Comparison of ENCODE assay signal across 8 cellular contexts in genomic region chr20:60137657-60138245, GRCh38.
DNase-seq lines count a peak whose midpoint lies in the region; ATAC-seq and TF ChIP-seq lines count a peak whose summit lies in the region.

No MANE protein-coding gene starts in this region.

- peak; percentile 52 for TF ChIP-seq RAD21 in IMR-90 (IDR thresholded peaks at IDR 0.05; ENCODE audit: low read length)

- no CpG with 5 or more reads among the region's 3 CpGs for WGBS in IMR-90 (ENCODE audit: extremely low coverage in 2 of 2, insufficient read length in 1 of 2), 2 experiments
- WGBS in trophoblast cell (ENCODE audit: extremely low coverage, insufficient coverage, insufficient read length), result no CpG with 5 or more reads among the region's 3 CpGs

- H3K27ac ChIP-seq in IMR-90 (ENCODE audit: insufficient read depth, low read length), result no peak overlapping the region
- no peak overlapping the region for H3K27ac ChIP-seq in trophoblast cell (ENCODE audit: low read depth, low read length)

- POLR2A ChIA-PET in IMR-90 (lab: Charles Lee; ENCODE audit: unreplicated experiment), result no interaction called here

- DNase-seq in NCI-H1417 (lab: John Stamatoyannopoulos, UW) (peak in 2 of 3 experiments; percentile 64 to 85), NCI-H1417 treated with DMSO at 0.1 percent for 48 hours (lab: John Stamatoyannopoulos, UW) (no peak), IMR-90 (peak; percentile 24), SW480 (ENCODE audit: low spot score) (peak; percentile 20), epithelial cell of esophagus (ENCODE audit: low read depth) (peak; percentile 49), trophoblast cell (peak; percentile 13 to 60), T1000 (lab: John Stamatoyannopoulos, UW) (no peak), NCI-H1105 treated with DMSO at 0.1 percent for 48 hours (lab: John Stamatoyannopoulos, UW) (no peak)

- H3K9ac ChIP-seq in IMR-90 (ENCODE audit: low read depth, low read length), result no peak overlapping the region
- no peak overlapping the region for H3K9ac ChIP-seq in trophoblast cell (ENCODE audit: low read length)

- peak overlapping the region in 1 of 2 experiments; percentile 74; a peak in 2 of 4 replicates for H4K8ac ChIP-seq in IMR-90 (ENCODE audit: low read depth in 2 of 2, low read length in 2 of 2)
- H4K8ac ChIP-seq in trophoblast cell (ENCODE audit: low read depth, low read length), result no peak overlapping the region

- no peak for TF ChIP-seq POLR2A in IMR-90 (IDR thresholded peaks at IDR 0.05; ENCODE audit: low read depth, low read length)

- no peaks in the 10 kb centered on the region for H3K79me2 ChIP-seq in trophoblast cell (ENCODE audit: control insufficient read depth, insufficient read depth, low read length, poor library complexity)

- H3K79me1 ChIP-seq in IMR-90 (ENCODE audit: low read depth in 1 of 2, low read length in 2 of 2) (no peaks in the 10 kb centered on the region), trophoblast cell (ENCODE audit: low read length) (no peaks in the 10 kb centered on the region)

- no peaks in the 10 kb centered on the region for H3K27me3 ChIP-seq in IMR-90 (ENCODE audit: control insufficient read depth, insufficient read depth, low read length)
- no peaks in the 10 kb centered on the region for H3K27me3 ChIP-seq in trophoblast cell (ENCODE audit: insufficient read depth, low read length)

- H4K20me1 ChIP-seq in IMR-90 (ENCODE audit: insufficient read depth, low read length), result no peaks in the 10 kb centered on the region

- no peaks in the 10 kb centered on the region for H3K9me3 ChIP-seq in IMR-90 (ENCODE audit: control insufficient read depth, insufficient read depth, low read length)
- H3K9me3 ChIP-seq in trophoblast cell (ENCODE audit: insufficient read depth, low read depth, low read length), result no peaks in the 10 kb centered on the region

- H3K23ac ChIP-seq in IMR-90 (ENCODE audit: low read depth, low read length), result no peak overlapping the region
- no peak overlapping the region for H3K23ac ChIP-seq in trophoblast cell (ENCODE audit: low read length)

- no peak overlapping the region for H3K14ac ChIP-seq in IMR-90 (replicated peaks; ENCODE audit: low read depth, low read length)
- H3K14ac ChIP-seq in trophoblast cell (ENCODE audit: low read length), result no peak overlapping the region

- H4K5ac ChIP-seq in IMR-90 (ENCODE audit: low read depth, low read length), result 0 out of 2 replicates have a peak overlapping the region, but pooled peaks have one; percentile 50

- peak overlapping the region; percentile 80 for H2AFZ ChIP-seq in IMR-90 (replicated peaks; ENCODE audit: low read length, poor library complexity)
- H2AFZ ChIP-seq in trophoblast cell (ENCODE audit: insufficient read depth, low read length, poor library complexity), result no peak overlapping the region

- no peak overlapping the region for H3K18ac ChIP-seq in IMR-90 (ENCODE audit: low read depth, low read length)
- H3K18ac ChIP-seq in trophoblast cell (ENCODE audit: low read length), result no peak overlapping the region

- H3K4me3 ChIP-seq in IMR-90 (ENCODE audit: insufficient read depth, low read depth, low read length), result peak overlapping the region; percentile 62
- peak overlapping the region; percentile 40 for H3K4me3 ChIP-seq in epithelial cell of esophagus (ENCODE audit: low read length)
- H3K4me3 ChIP-seq in trophoblast cell (ENCODE audit: low read depth, low read length), result no peak overlapping the region

- no peak overlapping the region for H3K4ac ChIP-seq in IMR-90 (ENCODE audit: low read depth, low read length)
- H3K4ac ChIP-seq in trophoblast cell (ENCODE audit: low read depth, low read length), result no peak overlapping the region

- H3K56ac ChIP-seq in IMR-90 (ENCODE audit: extremely low read depth, insufficient read depth, low read length), result no peak overlapping the region

- peak overlapping the region; percentile 55 for H3K4me2 ChIP-seq in IMR-90 (ENCODE audit: low read depth, low read length)
- H3K4me2 ChIP-seq in trophoblast cell (ENCODE audit: low read length), result no peak overlapping the region

- H2AK5ac ChIP-seq in IMR-90 (ENCODE audit: low read depth, low read length) (no peak overlapping the region), trophoblast cell (ENCODE audit: low read length) (no peak overlapping the region)

- no peaks in the 10 kb centered on the region for H3K36me3 ChIP-seq in IMR-90 (ENCODE audit: control insufficient read depth, insufficient read depth, low read length)
- H3K36me3 ChIP-seq in trophoblast cell (ENCODE audit: control insufficient read depth in 1 of 2, insufficient read depth in 2 of 2, low read length in 2 of 2), result no peaks in the 10 kb centered on the region

- intact Hi-C loops in IMR-90 (cut with micrococcal nuclease), result no loop called here

- H3K9me1 ChIP-seq in IMR-90 (ENCODE audit: insufficient read depth, low read length), result no peaks in the 10 kb centered on the region

- no peak overlapping the region for H2BK12ac ChIP-seq in trophoblast cell (ENCODE audit: low read length)

- no TSS peak for BruUV-seq in IMR-90 (replicated peaks; lab: Mats Ljungman, UMichigan)

- TF ChIP-seq CTCF in IMR-90 (conservative IDR thresholded peaks at IDR 0.05; ENCODE audit: low read depth, low read length) (peak; percentile 52), epithelial cell of esophagus (IDR thresholded peaks at IDR 0.05; ENCODE audit: insufficient read depth, low read depth, low read length, missing control alignments) (peak; percentile 61)

- H2AK9ac ChIP-seq in IMR-90 (replicated peaks; ENCODE audit: low read depth, low read length, poor library complexity), result no peak overlapping the region

- peak; percentile 53 for ATAC-seq in IMR-90 (ENCODE audit: low read depth)

- H2BK20ac ChIP-seq in IMR-90 (ENCODE audit: low read depth, low read length), result no peak overlapping the region

- H2BK5ac ChIP-seq in IMR-90 (ENCODE audit: low read depth, low read length, poor library complexity, severe bottlenecking) (no peak overlapping the region), trophoblast cell (ENCODE audit: low read depth, low read length, poor library complexity) (no peak overlapping the region)

- dilution Hi-C loops in IMR-90 (cut with HindIII; ENCODE audit: low sequenced_read_pairs, unreplicated experiment), result no loop called here

- no peak overlapping the region for H4K12ac ChIP-seq in trophoblast cell (ENCODE audit: low read depth, low read length)

- in situ Hi-C loops in IMR-90 (cut with MboI; ENCODE audit: low sequenced_read_pairs), result no loop called here

- H2BK120ac ChIP-seq in IMR-90 (ENCODE audit: low read depth, low read length), result no peak overlapping the region
- no peak overlapping the region for H2BK120ac ChIP-seq in trophoblast cell (ENCODE audit: insufficient read depth, low read length, poor library complexity)

- H4K91ac ChIP-seq in IMR-90 (ENCODE audit: insufficient read depth, low read depth, low read length) (no peak overlapping the region), trophoblast cell (ENCODE audit: low read depth, low read length) (no peak overlapping the region)

- no peak overlapping the region for H2BK15ac ChIP-seq in IMR-90 (ENCODE audit: low read depth, low read length)

- CTCF ChIA-PET in IMR-90 (lab: Yijun Ruan, JAX), result interaction anchor here (0.7 to 1.1 kb wide), 2 partner anchors 13 to 186 kb away, joined by 3 read pairs; no protein-coding TSS in a partner anchor

- H3K4me1 ChIP-seq in IMR-90 (ENCODE audit: control insufficient read depth, insufficient read depth, low read length) (no peaks in the 10 kb centered on the region), trophoblast cell (ENCODE audit: control insufficient read depth in 1 of 2, insufficient read depth in 2 of 2, low read length in 2 of 2) (peaks cover 0 to 3% of the 10 kb centered on the region in 2 experiments)

TF ChIP-seq in IMR-90, 13 proteins besides CTCF, POLR2A, EP300 and RAD21:
- TF ChIP-seq CHD1 (IDR thresholded peaks at IDR 0.05; ENCODE audit: low read depth, low read length) (no peak), SMC3 (IDR thresholded peaks at IDR 0.05; ENCODE audit: low read depth, low read length) (peak; percentile 36)

Comparison
In these comparisons a context has a peak if more than half of its experiments do, and no peak if none do; other contexts are left out.
1. DNase-seq: peak in NCI-H1417 (2 of 3), IMR-90 (single experiment), SW480 (single experiment), epithelial cell of esophagus (single experiment) and trophoblast cell (2 of 2); none in NCI-H1417 treated with DMSO at 0.1 percent for 48 hours (single experiment), T1000 (single experiment) and NCI-H1105 treated with DMSO at 0.1 percent for 48 hours (single experiment).